ENCODE assay signal across 25 cellular contexts in genomic region chr4:79621061-79621460, GRCh38.
"Had no signal": no experiment of that assay in that cellular context is flagged by ENCODE, and none has a peak within 500 bp of the region (broad histone marks: within the 10 kb centered on the region; RNA-seq: fewer than 3 reads in every experiment).

No MANE protein-coding gene starts in this region.

- H3K9me3 ChIP-seq: left ventricle myocardium inferior, neutrophil, ovary, right atrium auricular region, right lobe of liver, stomach, suprapubic skin, thoracic aorta, tibial artery, upper lobe of right lung had no signal

- H3K36me3 ChIP-seq: left ventricle myocardium inferior, neural progenitor cell, neutrophil, ovary, right atrium auricular region, right lobe of liver, stomach, suprapubic skin, thoracic aorta, tibial artery, upper lobe of right lung had no signal

- H3K27me3 ChIP-seq: neural progenitor cell, neutrophil, ovary, right atrium auricular region, right lobe of liver, stomach, suprapubic skin, tibial artery, upper lobe of right lung had no signal

- H2AFZ ChIP-seq: neural progenitor cell had no signal

- H3K9ac ChIP-seq: neural progenitor cell had no signal

- H3K27ac ChIP-seq: left ventricle myocardium inferior, neural progenitor cell, neutrophil, ovary, right atrium auricular region, right lobe of liver, stomach, suprapubic skin, thoracic aorta, upper lobe of right lung had no signal

- ATAC-seq: natural killer cell; right lobe of liver; stimulated activated naive B cell treated with anti-CD40 and anti-IgM and Interleukin-4, amounts not matched to agents 10 μg/mL and 1 μg/mL and 100 μg/mL, for 72 hours; stimulated activated naive CD8-positive, alpha-beta T cell treated with anti-CD3 and anti-CD28 coated beads, Interleukin-15, Interleukin-2, amounts not matched to agents 100 U/mL and 50 U/mL, for 24 hours; upper lobe of right lung had no signal

- H3K4me3 ChIP-seq: left ventricle myocardium inferior, lung, neural progenitor cell, ovary, right atrium auricular region, right lobe of liver, smooth muscle cell, stomach, suprapubic skin, thoracic aorta, tibial artery, upper lobe of right lung had no signal

- FAIRE-seq: urothelium cell line had no signal

- H3K4me1 ChIP-seq: neural progenitor cell, right lobe of liver, upper lobe of right lung had no signal

- DNase-seq: hypothalamus; islet precursor cell; left ventricle myocardium inferior; mesendoderm; naive B cell; natural killer cell; nephron progenitor cell; ovary; right lobe of liver; stimulated activated CD4-positive, alpha-beta T cell treated with anti-CD3 and anti-CD28 coated beads, Interleukin-2, amount 100 ng/mL, for 24 hours; stimulated activated CD4-positive, alpha-beta T cell treated with anti-CD3 and anti-CD28 coated beads, Interleukin-4, amount 100 ng/mL, for 1 hour; stimulated activated naive B cell treated with anti-CD40 and anti-IgM and Interleukin-4, amounts not matched to agents 10 μg/mL and 1 μg/mL and 100 μg/mL, for 72 hours; stimulated activated naive CD8-positive, alpha-beta T cell treated with anti-CD3 and anti-CD28 coated beads, Interleukin-15, Interleukin-2, amounts not matched to agents 100 U/mL and 50 U/mL, for 24 hours; stomach; tibial artery; trophoblast cell; upper lobe of right lung had no signal

- H3K4me2 ChIP-seq: neural progenitor cell, smooth muscle cell had no signal
